ENCODE assay signal across 27 cellular contexts in genomic region chr7:104024632-104025031, GRCh38.
"Had no signal": no experiment of that assay in that cellular context is flagged by ENCODE, and none has a peak within 500 bp of the region (broad histone marks: within the 10 kb centered on the region; RNA-seq: fewer than 3 reads in every experiment).

No MANE protein-coding gene starts in this region.

- H3K4me3 ChIP-seq: stomach, suprapubic skin, testis, thoracic aorta, thyroid gland, tibial artery, tibial nerve, transverse colon, upper lobe of left lung, upper lobe of right lung, uterus, vagina had no signal

- H3K9me3 ChIP-seq: suprapubic skin, testis, thoracic aorta, thyroid gland, tibial artery, tibial nerve, transverse colon, upper lobe of left lung, upper lobe of right lung, uterus, vagina had no signal

- FAIRE-seq: urothelium cell line had no signal

- H3K36me3 ChIP-seq: stomach, suprapubic skin, thoracic aorta, thyroid gland, tibial artery, tibial nerve, transverse colon, upper lobe of left lung, upper lobe of right lung, uterus, vagina had no signal

- H3K27me3 ChIP-seq: suprapubic skin, testis, thyroid gland, tibial artery, tibial nerve, transverse colon, upper lobe of left lung, upper lobe of right lung, uterus, vagina had no signal

- DNase-seq: stimulated activated CD4-positive, alpha-beta T cell treated with anti-CD3 and anti-CD28 coated beads, Interleukin-2, amount 100 ng/mL, for 48 hours; stimulated activated CD4-positive, alpha-beta T cell treated with anti-CD3 and anti-CD28 coated beads, Interleukin-4, amount 100 ng/mL, for 1 hour; stimulated activated CD4-positive, alpha-beta T cell treated with anti-CD3 and anti-CD28 coated beads, Interleukin-4, amount 100 ng/mL, for 24 hours; stimulated activated CD4-positive, alpha-beta T cell treated with anti-CD3 and anti-CD28 coated beads, Interleukin-4, amount 100 ng/mL, for 4 hours; stimulated activated CD8-positive, alpha-beta memory T cell treated with anti-CD3 and anti-CD28 coated beads, Interleukin-4, amount 100 ng/mL, for 48 hours; stimulated activated naive B cell treated with anti-CD40 and anti-IgM and Interleukin-4, amounts not matched to agents 10 μg/mL and 1 μg/mL and 100 μg/mL, for 72 hours; stimulated activated naive CD4-positive, alpha-beta T cell; stimulated activated naive CD4-positive, alpha-beta T cell treated with Interleukin-2 at 50 U/mL for 16 hours; stimulated activated naive CD8-positive, alpha-beta T cell treated with anti-CD3 and anti-CD28 coated beads, Interleukin-15, amount 100 ng/mL, for 72 hours; stimulated activated naive CD8-positive, alpha-beta T cell treated with anti-CD3 and anti-CD28 coated beads, Interleukin-15, Interleukin-2, amounts not matched to agents 100 U/mL and 50 U/mL, for 24 hours; stomach; substantia nigra; testis; thyroid gland; tibial artery; transverse colon; trophoblast cell; upper lobe of left lung; upper lobe of right lung; uterus had no signal

- H3K27ac ChIP-seq: stomach, suprapubic skin, testis, thoracic aorta, thyroid gland, tibial artery, tibial nerve, transverse colon, upper lobe of left lung, upper lobe of right lung, uterus, vagina had no signal

- H3K4me1 ChIP-seq: stomach, suprapubic skin, testis, thyroid gland, tibial artery, tibial nerve, transverse colon, upper lobe of left lung, upper lobe of right lung, uterus, vagina had no signal

- ATAC-seq: stimulated activated effector memory CD8-positive, alpha-beta T cell treated with anti-CD3 and anti-CD28 coated beads, Interleukin-12 subunit alpha, Interleukin-12 subunit beta, amount 100 ng/mL, for 72 hours; stimulated activated memory B cell treated with anti-CD40 and anti-IgM and Interleukin-4, amounts not matched to agents 10 μg/mL and 1 μg/mL and 100 μg/mL, for 72 hours; stimulated activated naive B cell treated with anti-CD40 and anti-IgM and Interleukin-4, amounts not matched to agents 10 μg/mL and 1 μg/mL and 100 μg/mL, for 72 hours; stimulated activated naive CD8-positive, alpha-beta T cell treated with anti-CD3 and anti-CD28 coated beads, Interleukin-15, amount 100 ng/mL, for 72 hours; stimulated activated naive CD8-positive, alpha-beta T cell treated with anti-CD3 and anti-CD28 coated beads, Interleukin-15, Interleukin-2, amounts not matched to agents 100 U/mL and 50 U/mL, for 24 hours; upper lobe of right lung had no signal
